In genomic region chrX:17605676-17606075, GRCh38 we compare ENCODE assay signal across 1 cellular context.
TF ChIP-seq lines count a peak whose summit lies in the region.

No MANE protein-coding gene starts in this region.

TF ChIP-seq in HepG2, 621 proteins besides CTCF, POLR2A, EP300 and RAD21 (continued from another document):
- TF ChIP-seq ZNF326 (CRISPR knock-in tag; IDR thresholded peaks at IDR 0.05; ENCODE audit: borderline replicate concordance), result no peak
- no peak for TF ChIP-seq ZNF775 (CRISPR knock-in tag; IDR thresholded peaks at IDR 0.05; ENCODE audit: borderline replicate concordance)
- no peak for TF ChIP-seq RXRB (CRISPR knock-in tag; IDR thresholded peaks at IDR 0.05; ENCODE audit: borderline replicate concordance)
- TF ChIP-seq ZNF780A (CRISPR knock-in tag; IDR thresholded peaks at IDR 0.05), result no peak
- no peak for TF ChIP-seq FOXO1 (CRISPR knock-in tag; IDR thresholded peaks at IDR 0.05)
- TF ChIP-seq EZH2 (conservative IDR thresholded peaks at IDR 0.05; ENCODE audit: low read depth, low read length), result no peak
- no peak for TF ChIP-seq CCAR2 (optimal IDR thresholded peaks at IDR 0.05; ENCODE audit: low read depth, low read length)
- TF ChIP-seq HHEX (CRISPR knock-in tag; IDR thresholded peaks at IDR 0.05), result no peak
- TF ChIP-seq THAP9 (CRISPR knock-in tag; IDR thresholded peaks at IDR 0.05; ENCODE audit: borderline replicate concordance), result no peak
- no peak for TF ChIP-seq HNRNPLL (IDR thresholded peaks at IDR 0.05; ENCODE audit: low read depth, low read length, poor library complexity, severe bottlenecking)
- TF ChIP-seq TOE1 (CRISPR knock-in tag; IDR thresholded peaks at IDR 0.05), result no peak
